ENCODE assay signal across 11 cellular contexts in the genomic region with DNA sequence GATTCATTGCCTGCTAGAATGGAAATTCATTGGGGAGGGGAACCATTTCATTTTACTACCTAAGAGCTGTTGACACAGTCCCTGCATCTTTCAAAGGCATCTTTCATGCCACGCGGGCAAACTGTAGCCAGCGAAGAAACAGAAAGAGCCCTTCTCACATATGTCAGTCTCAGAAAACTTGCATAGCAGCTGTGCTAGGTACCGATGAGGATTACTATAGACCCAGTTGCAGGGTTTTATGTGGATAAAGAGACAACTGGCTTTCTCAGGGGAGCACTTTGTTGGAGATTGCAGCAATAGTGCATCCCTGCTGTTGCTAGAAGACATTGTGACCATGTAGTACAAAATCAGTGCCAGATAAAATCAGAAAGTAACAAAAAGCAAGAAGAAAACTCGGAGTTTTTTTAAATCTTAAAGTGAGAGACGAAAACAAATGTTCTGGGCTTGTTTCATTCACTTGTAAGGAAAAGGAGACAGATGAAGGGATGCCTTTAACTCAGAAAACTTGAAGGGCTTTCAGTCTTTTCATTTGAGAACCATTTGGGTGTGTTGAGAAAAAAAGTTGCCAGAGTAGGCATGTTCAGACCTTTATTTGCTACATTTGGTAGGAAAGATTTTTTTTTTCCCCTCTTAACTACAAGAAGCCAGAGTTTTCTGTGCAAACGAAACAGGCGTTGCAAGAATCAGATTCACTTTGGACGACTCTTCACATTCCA.
DNase-seq lines count a peak whose midpoint lies in the region; ATAC-seq and TF ChIP-seq lines count a peak whose summit lies in the region.
"Had no signal": no experiment of that assay in that cellular context is flagged by ENCODE, and none has a peak within 500 bp of the region (broad histone marks: within the 10 kb centered on the region; RNA-seq: fewer than 3 reads in every experiment).

No MANE protein-coding gene starts in this region.

- no peak overlapping the region for H2BK12ac ChIP-seq in trophoblast cell (ENCODE audit: low read length)

- CTCF ChIA-PET in activated naive CD4-positive, alpha-beta T cell treated with anti-CD3 and anti-CD28 coated beads, Interleukin-2, amount 10 ng/mL, durations not matched to agents 7 days and 5 days (lab: Charles Lee): no interaction called here

- no CpG with 5 or more reads among the region's 9 CpGs for WGBS in trophoblast cell (ENCODE audit: extremely low coverage, insufficient coverage, insufficient read length)

- H4K91ac ChIP-seq in trophoblast cell (ENCODE audit: low read depth, low read length): no peak overlapping the region

- H3K9me3 ChIP-seq in trophoblast cell (ENCODE audit: insufficient read depth, low read depth, low read length): no peaks in the 10 kb centered on the region

- H3K4me3 Mint-ChIP-seq in chondrocyte (ENCODE audit: unreplicated experiment): peak overlapping the region; percentile 6
- H3K4me3 Mint-ChIP-seq in activated naive CD4-positive, alpha-beta T cell treated with anti-CD3 and anti-CD28 coated beads, Interleukin-2, amount 10 ng/mL, durations not matched to agents 7 days and 5 days: no peak overlapping the region
- H3K4me3 Mint-ChIP-seq: stimulated activated naive CD8-positive, alpha-beta T cell treated with anti-CD3 and anti-CD28 coated beads, Interleukin-15, amount 100 ng/mL, for 72 hours had no signal

- no peak for ATAC-seq in HG03097 (IDR thresholded peaks at IDR 0.05; ENCODE audit: low FRiP score, unreplicated experiment)
- ATAC-seq: stimulated activated naive CD8-positive, alpha-beta T cell treated with anti-CD3 and anti-CD28 coated beads, Interleukin-15, amount 100 ng/mL, for 72 hours had no signal

- DNase-seq in NCI-H2227 (lab: John Stamatoyannopoulos, UW; ENCODE audit: unreplicated experiment) (peak; percentile 46), chondrocyte (ENCODE audit: low spot score) (no peak), trophoblast cell (no peak), NCI-H2107 treated with DMSO at 0.1 percent for 48 hours (lab: John Stamatoyannopoulos, UW; ENCODE audit: unreplicated experiment) (no peak)
- DNase-seq in activated naive CD4-positive, alpha-beta T cell treated with anti-CD3 and anti-CD28 coated beads, Interleukin-2, amount 10 ng/mL, durations not matched to agents 7 days and 5 days: no peak
- DNase-seq: activated gamma-delta T cell; stimulated activated naive CD8-positive, alpha-beta T cell treated with anti-CD3 and anti-CD28 coated beads, Interleukin-15, amount 100 ng/mL, for 72 hours had no signal

- peak overlapping the region; percentile 96 for H3K27ac ChIP-seq in layer of hippocampus (ENCODE audit: low read depth, low read length)
- peak overlapping the region; percentile 97 for H3K27ac ChIP-seq in temporal lobe (ENCODE audit: low read depth, low read length)
- H3K27ac ChIP-seq in trophoblast cell (ENCODE audit: low read depth, low read length): no peak overlapping the region

- peaks cover 41% of the 10 kb centered on the region for H3K4me1 Mint-ChIP-seq in chondrocyte (ENCODE audit: low read depth)
- no peaks in the 10 kb centered on the region for H3K4me1 Mint-ChIP-seq in activated naive CD4-positive, alpha-beta T cell treated with anti-CD3 and anti-CD28 coated beads, Interleukin-2, amount 10 ng/mL, durations not matched to agents 7 days and 5 days
- H3K4me1 Mint-ChIP-seq: stimulated activated naive CD8-positive, alpha-beta T cell treated with anti-CD3 and anti-CD28 coated beads, Interleukin-15, amount 100 ng/mL, for 72 hours had no signal

- no peaks in the 10 kb centered on the region for H3K36me3 ChIP-seq in trophoblast cell (ENCODE audit: control insufficient read depth in 1 of 2, insufficient read depth in 2 of 2, low read length in 2 of 2)

- no peak overlapping the region for H3K4ac ChIP-seq in trophoblast cell (ENCODE audit: low read depth, low read length)

- no peak overlapping the region for H2AFZ ChIP-seq in trophoblast cell (ENCODE audit: insufficient read depth, low read length, poor library complexity)

- no peaks in the 10 kb centered on the region for H3K79me1 ChIP-seq in trophoblast cell (ENCODE audit: low read length)

- peak overlapping the region; percentile 32 for H3K27ac Mint-ChIP-seq in chondrocyte (ENCODE audit: unreplicated experiment)
- H3K27ac Mint-ChIP-seq in activated naive CD4-positive, alpha-beta T cell treated with anti-CD3 and anti-CD28 coated beads, Interleukin-2, amount 10 ng/mL, durations not matched to agents 7 days and 5 days: no peak overlapping the region
- H3K27ac Mint-ChIP-seq: stimulated activated naive CD8-positive, alpha-beta T cell treated with anti-CD3 and anti-CD28 coated beads, Interleukin-15, amount 100 ng/mL, for 72 hours had no signal

- H4K12ac ChIP-seq in trophoblast cell (ENCODE audit: low read depth, low read length): no peak overlapping the region

- no peaks in the 10 kb centered on the region for H3K27me3 Mint-ChIP-seq in chondrocyte (ENCODE audit: low read depth)
- H3K27me3 Mint-ChIP-seq in activated naive CD4-positive, alpha-beta T cell treated with anti-CD3 and anti-CD28 coated beads, Interleukin-2, amount 10 ng/mL, durations not matched to agents 7 days and 5 days: no peaks in the 10 kb centered on the region
- H3K27me3 Mint-ChIP-seq: stimulated activated naive CD8-positive, alpha-beta T cell treated with anti-CD3 and anti-CD28 coated beads, Interleukin-15, amount 100 ng/mL, for 72 hours had no signal

- H4K8ac ChIP-seq in trophoblast cell (ENCODE audit: low read depth, low read length): no peak overlapping the region

- H3K9ac ChIP-seq in trophoblast cell (ENCODE audit: low read length): no peak overlapping the region

- H3K14ac ChIP-seq in trophoblast cell (ENCODE audit: low read length): no peak overlapping the region

- H3K9me3 Mint-ChIP-seq in chondrocyte (ENCODE audit: low read depth): peaks cover 7% of the 10 kb centered on the region
- peaks cover 10% of the 10 kb centered on the region for H3K9me3 Mint-ChIP-seq in activated naive CD4-positive, alpha-beta T cell treated with anti-CD3 and anti-CD28 coated beads, Interleukin-2, amount 10 ng/mL, durations not matched to agents 7 days and 5 days

- TF ChIP-seq CTCF in chondrocyte (IDR thresholded peaks at IDR 0.05): no peak

- H2AK5ac ChIP-seq in trophoblast cell (ENCODE audit: low read length): no peak overlapping the region

- no peaks in the 10 kb centered on the region for H3K79me2 ChIP-seq in trophoblast cell (ENCODE audit: control insufficient read depth, insufficient read depth, low read length, poor library complexity)

- H2BK5ac ChIP-seq in trophoblast cell (ENCODE audit: low read depth, low read length, poor library complexity): no peak overlapping the region

- peaks cover 2% of the 10 kb centered on the region in 2 experiments for H3K4me1 ChIP-seq in trophoblast cell (ENCODE audit: control insufficient read depth in 1 of 2, insufficient read depth in 2 of 2, low read length in 2 of 2)

- H3K27me3 ChIP-seq in layer of hippocampus (ENCODE audit: control insufficient read depth, insufficient read depth, low read length) (no peaks in the 10 kb centered on the region), trophoblast cell (ENCODE audit: insufficient read depth, low read length) (no peaks in the 10 kb centered on the region)

- no peak overlapping the region for H3K4me2 ChIP-seq in trophoblast cell (ENCODE audit: low read length)
- H3K4me2 ChIP-seq: smooth muscle cell had no signal

- no peak overlapping the region for H3K4me3 ChIP-seq in trophoblast cell (ENCODE audit: low read depth, low read length)
- H3K4me3 ChIP-seq: smooth muscle cell had no signal

- H3K18ac ChIP-seq in trophoblast cell (ENCODE audit: low read length): no peak overlapping the region

- H3K23ac ChIP-seq in trophoblast cell (ENCODE audit: low read length): no peak overlapping the region

- no peak overlapping the region for H2BK120ac ChIP-seq in trophoblast cell (ENCODE audit: insufficient read depth, low read length, poor library complexity)

- peaks cover 5% of the 10 kb centered on the region for H3K36me3 Mint-ChIP-seq in chondrocyte (ENCODE audit: low read depth)
- H3K36me3 Mint-ChIP-seq in activated naive CD4-positive, alpha-beta T cell treated with anti-CD3 and anti-CD28 coated beads, Interleukin-2, amount 10 ng/mL, durations not matched to agents 7 days and 5 days: no peaks in the 10 kb centered on the region
